ENCODE assay signal across 14 cellular contexts in the genomic region with DNA sequence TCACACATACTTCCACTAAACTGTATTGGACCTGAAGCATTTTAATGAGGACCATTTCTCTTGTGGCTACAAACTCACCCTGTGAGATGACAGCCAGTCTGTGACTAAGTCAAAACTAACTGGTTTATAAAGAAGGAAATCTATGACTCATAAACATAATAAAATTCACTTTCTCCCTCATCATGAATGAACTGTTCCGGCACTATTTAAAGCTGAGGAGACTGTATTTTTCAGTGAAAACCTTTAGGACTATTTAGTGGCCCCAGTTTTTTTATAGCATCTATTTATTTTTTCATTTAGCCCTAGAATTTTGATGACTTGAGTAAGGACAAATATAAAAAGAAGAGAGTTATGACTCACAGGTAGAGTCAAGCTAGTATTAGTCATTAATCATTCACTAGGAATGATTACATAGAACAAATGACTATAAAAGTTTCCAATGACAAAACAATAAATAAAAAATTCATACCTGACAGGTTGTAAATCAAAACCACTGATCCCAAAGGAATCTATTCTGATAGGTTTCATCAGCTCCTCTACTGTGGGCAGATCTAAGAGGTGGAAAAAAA. TPM values are rescaled to one million over a fixed set of nuclear protein-coding genes. Genes with fewer than 3 reads are reported as not detected.
DNase-seq lines count a peak whose midpoint lies in the region; FAIRE-seq and TF ChIP-seq lines count a peak whose summit lies in the region.
"Had no signal": no experiment of that assay in that cellular context is flagged by ENCODE, and none has a peak within 500 bp of the region (broad histone marks: within the 10 kb centered on the region; RNA-seq: fewer than 3 reads in every experiment).

No MANE protein-coding gene starts in this region.

- H3K27ac ChIP-seq in transverse colon (no peak overlapping the region), coronary artery (no peak overlapping the region)
- no peak overlapping the region for H3K27ac ChIP-seq in effector memory CD4-positive, alpha-beta T cell (ENCODE audit: insufficient read depth, low read length, poor library complexity, severe bottlenecking)
- H3K27ac ChIP-seq: parathyroid adenoma had no signal

- in situ Hi-C loops in transverse colon (cut with MboI; ENCODE audit: low pct_ligation_motif_present in 1 of 4, low pct_unique_long_range_greater_than_20kb in 1 of 4, low sequenced_read_pairs in 3 of 4), result no loop called here

- TF ChIP-seq CTCF in AG04449 (IDR thresholded peaks at IDR 0.05; ENCODE audit: insufficient read depth, low read length, missing control alignments), result no peak
- no peak for TF ChIP-seq CTCF in HFF-Myc (IDR thresholded peaks at IDR 0.05; ENCODE audit: low read depth, low read length, missing control alignments)
- no peak for TF ChIP-seq CTCF in transverse colon (IDR thresholded peaks at IDR 0.05)
- no peak for TF ChIP-seq CTCF in coronary artery (IDR thresholded peaks at IDR 0.05)

- H3K4me3 ChIP-seq in AG04449 (ENCODE audit: low read depth, low read length) (no peak overlapping the region), HFF-Myc (replicated peaks; ENCODE audit: low read depth, low read length) (no peak overlapping the region), transverse colon (no peak overlapping the region), coronary artery (no peak overlapping the region)
- H3K4me3 ChIP-seq in effector memory CD4-positive, alpha-beta T cell (ENCODE audit: insufficient read depth, low read depth, low read length, poor library complexity, severe bottlenecking), result no peak overlapping the region

- POLR2A ChIA-PET in AG04449 (lab: Yijun Ruan, JAX), result no interaction called here

- DNase-seq in AG04449 (ENCODE audit: low read depth, low spot score), result peak; percentile 53
- DNase-seq in HFF-Myc (ENCODE audit: extremely low read depth, low read depth), result peak; percentile 22
- peak; percentile 24 for DNase-seq in amniotic epithelial cell (ENCODE audit: low read depth)
- no peak for DNase-seq in iPS-NIHi11 (ENCODE audit: low spot score)
- no peak for DNase-seq in transverse colon
- no peak for DNase-seq in coronary artery (ENCODE audit: low spot score)
- no peak for DNase-seq in effector memory CD4-positive, alpha-beta T cell
- DNase-seq: activated T-cell treated with anti-CD3 and anti-CD28 coated beads, Interleukin-2, amount 50 U/mL, for 48 hours; CD4-positive, CD25-positive, alpha-beta regulatory T cell; left colon; NCI-H1417 had no signal

- FAIRE-seq in islet of Langerhans (lab: Jason Lieb, UNC), result peak; percentile 96
- FAIRE-seq: GM12891 had no signal

- CTCF ChIA-PET in AG04449 (lab: Yijun Ruan, JAX), result interaction anchor here (1.0 kb wide), 1 partner anchor 28 kb away, joined by 3 read pairs; no protein-coding TSS in a partner anchor

- TF ChIP-seq POLR2A in transverse colon (IDR thresholded peaks at IDR 0.05), result no peak

- H3K27me3 ChIP-seq in transverse colon, result no peaks in the 10 kb centered on the region
- H3K27me3 ChIP-seq in effector memory CD4-positive, alpha-beta T cell (replicated peaks; ENCODE audit: control insufficient read depth, insufficient read depth, low read length, poor library complexity, severe bottlenecking), result no peaks in the 10 kb centered on the region

- intact Hi-C loops in transverse colon (cut with DNase I; ENCODE audit: low total_unique reads), result no loop called here

- no peak for TF ChIP-seq EP300 in transverse colon (IDR thresholded peaks at IDR 0.05; ENCODE audit: low read depth)

- WGBS in transverse colon (ENCODE audit: low coverage in 1 of 2), 2 donors, result 88 to 90% methylated on average over 1 of the region's 1 CpG

- peaks cover 0 to 33% (median 16%) of the 10 kb centered on the region in 4 donors for H3K36me3 ChIP-seq in transverse colon
- H3K36me3 ChIP-seq in effector memory CD4-positive, alpha-beta T cell (ENCODE audit: control insufficient read depth, insufficient read depth, low read length), result peaks cover 16% of the 10 kb centered on the region

- H3K4me1 ChIP-seq in transverse colon, result no peaks in the 10 kb centered on the region
- H3K4me1 ChIP-seq in effector memory CD4-positive, alpha-beta T cell (ENCODE audit: control insufficient read depth, insufficient read depth, low read length, poor library complexity, severe bottlenecking), result no peaks in the 10 kb centered on the region
- H3K4me1 ChIP-seq: parathyroid adenoma had no signal

- H3K9me3 ChIP-seq in transverse colon, result no peaks in the 10 kb centered on the region
- H3K9me3 ChIP-seq in effector memory CD4-positive, alpha-beta T cell (ENCODE audit: control insufficient read depth, low read length), result no peaks in the 10 kb centered on the region

RNA-seq across cellular contexts. Expression of a gene that starts 34.2 kb away (rescaled TPM):
- 10 to 100 TPM in 2 of 4 donors, 1 to 10 TPM in 2; 8.2 to 45.0 (median 9.7) TPM for total RNA-seq in transverse colon

Comparison
In these comparisons a context has a peak if more than half of its experiments do, and no peak if none do; other contexts are left out.
1. DNase-seq: peak in AG04449 (single experiment), HFF-Myc (single experiment) and amniotic epithelial cell (single experiment); none in iPS-NIHi11 (single experiment), transverse colon (single experiment), coronary artery (single experiment) and effector memory CD4-positive, alpha-beta T cell (0 of 3).